16 cellular contexts compared by ENCODE assay signal in genomic region chr2:32522770-32523169, GRCh38.
"Had no signal": no experiment of that assay in that cellular context is flagged by ENCODE, and none has a peak within 500 bp of the region (broad histone marks: within the 10 kb centered on the region; RNA-seq: fewer than 3 reads in every experiment).

No MANE protein-coding gene starts in this region.

- H3K27me3 Mint-ChIP-seq: activated CD8-positive, alpha-beta T cell treated with anti-CD3 and anti-CD28 coated beads for 36 hours; central memory CD8-positive, alpha-beta T cell; naive B cell; T-helper 17 cell had no signal

- H3K9me3 Mint-ChIP-seq: activated CD8-positive, alpha-beta T cell treated with anti-CD3 and anti-CD28 coated beads for 36 hours; activated T-cell treated with anti-CD3 and anti-CD28 coated beads, Interleukin-2, amount 50 U/mL, for 4 hours; central memory CD8-positive, alpha-beta T cell; naive B cell; WTC11 had no signal

- H3K4me1 Mint-ChIP-seq: naive B cell, WTC11 had no signal

- H3K4me3 Mint-ChIP-seq: activated CD8-positive, alpha-beta T cell treated with anti-CD3 and anti-CD28 coated beads for 36 hours; activated T-cell treated with anti-CD3 and anti-CD28 coated beads, Interleukin-2, amount 50 U/mL, for 4 hours; central memory CD8-positive, alpha-beta T cell; naive B cell; T-helper 17 cell; WTC11 had no signal

- ATAC-seq: activated CD8-positive, alpha-beta T cell treated with anti-CD3 and anti-CD28 coated beads for 36 hours; activated T-cell treated with anti-CD3 and anti-CD28 coated beads, Interleukin-2, amount 50 U/mL, for 4 hours; body of pancreas; left colon; T-helper 17 cell; WTC11 had no signal

- H3K27ac Mint-ChIP-seq: activated CD8-positive, alpha-beta T cell treated with anti-CD3 and anti-CD28 coated beads for 36 hours; T-helper 17 cell; WTC11 had no signal

- DNase-seq: activated CD4-positive, alpha-beta T cell treated with anti-CD3 and anti-CD28 coated beads for 4 hours; activated CD8-positive, alpha-beta T cell treated with anti-CD3 and anti-CD28 coated beads for 36 hours; activated effector memory CD4-positive, alpha-beta T cell treated with Interleukin-2 at 50 U/mL for 16 hours; activated naive CD4-positive, alpha-beta T cell treated with anti-CD3 and anti-CD28 coated beads, Interleukin-2, amount 50 U/mL, for 16 hours; activated T-cell treated with anti-CD3 and anti-CD28 coated beads, Interleukin-2, amount 50 U/mL, for 4 hours; body of pancreas; cortex of kidney; effector CD4-positive, alpha-beta T cell; left colon; naive B cell; stimulated activated CD4-positive, alpha-beta T cell treated with anti-CD3 and anti-CD28 coated beads, Interleukin-4, amount 100 ng/mL, for 1 hour; stimulated activated naive CD4-positive, alpha-beta T cell treated with Interleukin-2 at 50 U/mL for 16 hours; T-helper 17 cell; trophoblast cell had no signal
